In the genomic region with DNA sequence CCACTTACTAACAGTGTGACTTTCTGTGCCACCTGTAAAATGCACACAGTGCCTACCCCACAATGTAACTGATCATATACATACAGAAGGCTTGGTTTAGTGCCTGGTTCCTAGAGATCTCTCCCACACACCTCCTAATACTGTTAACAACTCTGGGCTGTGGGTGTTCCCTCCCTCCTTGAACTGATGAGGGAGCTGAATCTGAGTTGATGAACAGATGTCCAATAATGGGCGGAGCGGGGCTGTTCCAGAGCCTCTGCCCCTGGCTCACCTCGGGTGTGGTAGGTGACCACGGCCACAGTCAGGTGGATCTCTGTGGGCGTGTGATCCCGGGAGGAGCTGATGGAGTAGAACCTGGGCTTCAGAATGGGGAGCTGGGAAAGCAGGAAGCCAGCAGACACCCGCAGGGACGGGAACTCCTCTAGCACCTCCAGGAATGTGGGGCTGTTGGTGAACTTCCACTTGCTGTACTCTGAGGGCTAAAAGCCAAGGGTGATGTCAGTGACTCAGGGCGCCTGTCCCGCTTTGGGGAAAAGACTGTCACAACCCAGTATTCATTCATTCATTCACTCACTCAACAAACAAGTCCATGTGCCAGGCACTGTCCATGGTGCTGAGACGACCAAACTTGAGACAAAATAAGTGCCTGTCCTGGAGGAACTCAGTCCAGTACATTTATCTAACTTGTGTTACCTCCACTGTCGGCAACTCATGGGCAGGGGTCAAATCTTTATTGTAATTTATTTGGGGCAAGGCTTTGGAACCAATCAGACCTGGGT, we compare ENCODE assay signal across 10 cellular contexts. TPM values are rescaled to one million over a fixed set of nuclear protein-coding genes. Genes with fewer than 3 reads are reported as not detected.
DNase-seq lines count a peak whose midpoint lies in the region; ATAC-seq, FAIRE-seq and TF ChIP-seq lines count a peak whose summit lies in the region.
"Had no signal": no experiment of that assay in that cellular context is flagged by ENCODE, and none has a peak within 500 bp of the region (broad histone marks: within the 10 kb centered on the region; RNA-seq: fewer than 3 reads in every experiment).

No MANE protein-coding gene starts in this region.

- H3K9me3 ChIP-seq in kidney (ENCODE audit: control insufficient read depth in 1 of 2, low read length in 2 of 2) = no peaks in the 10 kb centered on the region

- no peak overlapping the region for H3K27ac ChIP-seq in kidney (ENCODE audit: low read depth in 2 of 2, low read length in 2 of 2)
- H3K27ac ChIP-seq: RWPE1 had no signal

- POLR2A ChIA-PET in activated CD8-positive, alpha-beta T cell treated with anti-CD3 and anti-CD28 coated beads, Interleukin-2, amount 10 ng/mL, durations not matched to agents 7 days and 5 days (lab: Charles Lee) = no interaction called here

- no peak overlapping the region for H3K4me3 ChIP-seq in kidney (ENCODE audit: low read length in 2 of 2)

- no peaks in the 10 kb centered on the region for H3K36me3 Mint-ChIP-seq in activated CD8-positive, alpha-beta T cell treated with anti-CD3 and anti-CD28 coated beads, Interleukin-2, amount 10 ng/mL, durations not matched to agents 7 days and 5 days (ENCODE audit: low read depth)

- TF ChIP-seq CTCF in kidney (IDR thresholded peaks at IDR 0.05; ENCODE audit: borderline replicate concordance, extremely low read depth, insufficient read depth) = no peak

- H3K27ac Mint-ChIP-seq in activated CD8-positive, alpha-beta T cell treated with anti-CD3 and anti-CD28 coated beads, Interleukin-2, amount 10 ng/mL, durations not matched to agents 7 days and 5 days = no peak overlapping the region

- H3K9ac ChIP-seq in kidney (ENCODE audit: low read length in 2 of 2) = no peak overlapping the region

- DNase-seq in GDM1 (lab: John Stamatoyannopoulos, UW) (peak; percentile 28), KBM-7 (peak; percentile 42), kidney (peak; percentile 25), amniotic stem cell (lab: John Stamatoyannopoulos, UW) (no peak), NCI-H2081 (lab: John Stamatoyannopoulos, UW) (no peak)
- DNase-seq in activated CD8-positive, alpha-beta T cell treated with anti-CD3 and anti-CD28 coated beads, Interleukin-2, amount 10 ng/mL, durations not matched to agents 7 days and 5 days = peak; percentile 49
- DNase-seq: hippocampal formation had no signal

- H3K27me3 Mint-ChIP-seq in activated CD8-positive, alpha-beta T cell treated with anti-CD3 and anti-CD28 coated beads, Interleukin-2, amount 10 ng/mL, durations not matched to agents 7 days and 5 days (ENCODE audit: low read depth) = no peaks in the 10 kb centered on the region
- H3K27me3 Mint-ChIP-seq: central memory CD8-positive, alpha-beta T cell had no signal

- H3K9me3 Mint-ChIP-seq in activated CD8-positive, alpha-beta T cell treated with anti-CD3 and anti-CD28 coated beads, Interleukin-2, amount 10 ng/mL, durations not matched to agents 7 days and 5 days (ENCODE audit: insufficient read depth) = no peaks in the 10 kb centered on the region
- H3K9me3 Mint-ChIP-seq: central memory CD8-positive, alpha-beta T cell had no signal

- intact Hi-C loops in kidney (cut with DNase I) = no loop called here

- no peak for FAIRE-seq in kidney (lab: Jason Lieb, UNC)

- no peaks in the 10 kb centered on the region for H3K4me1 Mint-ChIP-seq in activated CD8-positive, alpha-beta T cell treated with anti-CD3 and anti-CD28 coated beads, Interleukin-2, amount 10 ng/mL, durations not matched to agents 7 days and 5 days (ENCODE audit: low read depth)
- H3K4me1 Mint-ChIP-seq: central memory CD8-positive, alpha-beta T cell had no signal

- H3K4me1 ChIP-seq in kidney (ENCODE audit: control insufficient read depth in 1 of 2, insufficient read depth in 1 of 2, low read depth in 1 of 2, low read length in 2 of 2) = no peaks in the 10 kb centered on the region

- CTCF ChIA-PET in activated CD8-positive, alpha-beta T cell treated with anti-CD3 and anti-CD28 coated beads, Interleukin-2, amount 10 ng/mL, durations not matched to agents 7 days and 5 days (lab: Charles Lee) = interaction anchor here (8.4 kb wide), 1 partner anchor 118 kb away, joined by 146 read pairs; no protein-coding TSS in a partner anchor

- H3K4me3 Mint-ChIP-seq in activated CD8-positive, alpha-beta T cell treated with anti-CD3 and anti-CD28 coated beads, Interleukin-2, amount 10 ng/mL, durations not matched to agents 7 days and 5 days = no peak overlapping the region
- H3K4me3 Mint-ChIP-seq: central memory CD8-positive, alpha-beta T cell had no signal

- in situ Hi-C loops in KBM-7 (cut with MboI; ENCODE audit: low pct_unique_long_range_greater_than_20kb, low sequenced_read_pairs) = no loop called here

- ATAC-seq in activated CD8-positive, alpha-beta T cell treated with anti-CD3 and anti-CD28 coated beads, Interleukin-2, amount 10 ng/mL, durations not matched to agents 7 days and 5 days = no peak
- no peak for ATAC-seq in GM19463 (IDR thresholded peaks at IDR 0.05; ENCODE audit: unreplicated experiment)

- no peaks in the 10 kb centered on the region for H3K36me3 ChIP-seq in kidney (ENCODE audit: control insufficient read depth in 1 of 2, insufficient read depth in 2 of 2, low read length in 2 of 2)

RNA-seq across cellular contexts. Expression of a gene that starts 37.6 kb away (rescaled TPM):
- not detected for total RNA-seq in activated CD8-positive, alpha-beta T cell treated with anti-CD3 and anti-CD28 coated beads, Interleukin-2, amount 10 ng/mL, durations not matched to agents 7 days and 5 days
- 0.57 TPM for total RNA-seq in kidney
- 0.37 TPM for polyA plus RNA-seq in kidney (ENCODE audit: insufficient read depth, low read depth, low replicate concordance)

Comparison
In these comparisons a context has a peak if more than half of its experiments do, and no peak if none do; other contexts are left out.
1. DNase-seq: peak in GDM1 (single experiment), KBM-7 (single experiment), activated CD8-positive, alpha-beta T cell treated with anti-CD3 and anti-CD28 coated beads, Interleukin-2, amount 10 ng/mL, durations not matched to agents 7 days and 5 days (single experiment) and kidney (single experiment); none in amniotic stem cell (single experiment) and NCI-H2081 (0 of 2).